In the genomic region with DNA sequence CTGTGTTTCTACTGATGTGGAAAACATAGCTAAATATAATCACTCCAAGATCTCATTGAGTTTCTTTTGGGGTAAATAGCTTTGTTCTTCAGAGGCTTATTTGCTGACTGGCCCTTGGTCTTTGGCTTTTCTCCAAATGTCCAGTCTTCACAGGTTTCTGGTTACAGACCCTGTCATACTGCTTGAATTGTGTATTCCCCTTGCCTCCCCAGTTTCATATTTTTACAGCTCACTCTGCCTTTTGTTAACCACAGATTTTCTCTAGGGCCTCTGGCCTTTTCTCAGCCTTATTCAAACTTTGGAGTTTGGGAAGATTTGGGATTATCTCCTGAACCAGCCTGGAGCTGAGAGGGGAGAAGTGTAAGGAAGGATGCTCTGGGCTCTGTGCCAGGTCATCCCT, we compare ENCODE assay signal across 15 cellular contexts. TPM values are rescaled to one million over a fixed set of nuclear protein-coding genes. Genes with fewer than 3 reads are reported as not detected.
DNase-seq lines count a peak whose midpoint lies in the region; TF ChIP-seq lines count a peak whose summit lies in the region.
"Had no signal": no experiment of that assay in that cellular context is flagged by ENCODE, and none has a peak within 500 bp of the region (broad histone marks: within the 10 kb centered on the region; RNA-seq: fewer than 3 reads in every experiment).

No MANE protein-coding gene starts in this region.

- no peak overlapping the region for H3K4me2 ChIP-seq in SK-N-SH
- H3K4me2 ChIP-seq in parathyroid adenoma (ENCODE audit: low read length) = peak overlapping the region; percentile 14
- H3K4me2 ChIP-seq in PC-9 = no peak overlapping the region

- H3K27ac ChIP-seq in cardiac muscle cell (peak overlapping the region; percentile 49), SK-N-SH (ENCODE audit: low read depth in 2 of 2, low read length in 1 of 2) (no peak overlapping the region), parathyroid adenoma (peak overlapping the region; percentile 53), PC-9 (no peak overlapping the region)
- H3K27ac ChIP-seq: C4-2B, SJSA1 had no signal

- no peaks in the 10 kb centered on the region for H3K9me2 ChIP-seq in SK-N-SH
- H3K9me2 ChIP-seq in PC-9 (ENCODE audit: insufficient read depth) = no peaks in the 10 kb centered on the region

- H3K27me3 ChIP-seq in cardiac muscle cell (no peaks in the 10 kb centered on the region), SK-N-SH (ENCODE audit: insufficient read depth) (no peaks in the 10 kb centered on the region), parathyroid adenoma (ENCODE audit: control insufficient read depth, insufficient read depth, low read length) (no peaks in the 10 kb centered on the region), PC-9 (ENCODE audit: insufficient read depth, low read depth) (no peaks in the 10 kb centered on the region)
- H3K27me3 ChIP-seq: SJSA1 had no signal

- H4K20me1 ChIP-seq in SK-N-SH (ENCODE audit: insufficient read depth) = no peaks in the 10 kb centered on the region
- no peaks in the 10 kb centered on the region for H4K20me1 ChIP-seq in PC-9 (ENCODE audit: insufficient read depth)

- no peaks in the 10 kb centered on the region for H3K79me2 ChIP-seq in SK-N-SH (ENCODE audit: insufficient read depth)
- H3K79me2 ChIP-seq in parathyroid adenoma = no peaks in the 10 kb centered on the region
- no peaks in the 10 kb centered on the region for H3K79me2 ChIP-seq in PC-9 (ENCODE audit: low read depth)

- TF ChIP-seq EP300 in SK-N-SH (IDR thresholded peaks at IDR 0.05; ENCODE audit: borderline replicate concordance in 1 of 2, low read depth in 1 of 2, low read length in 1 of 2) = no peak

- no peak for DNase-seq in cardiac muscle cell (ENCODE audit: low read depth in 1 of 2, low spot score in 1 of 2)
- no peak for DNase-seq in cardiac septum (ENCODE audit: low spot score)
- no peak for DNase-seq in SK-N-SH
- DNase-seq in fibroblast of mammary gland (ENCODE audit: low read depth) = peak; percentile 19
- no peak for DNase-seq in D341Med (ENCODE audit: low spot score)
- no peak for DNase-seq in stimulated activated CD4-positive, alpha-beta T cell treated with anti-CD3 and anti-CD28 coated beads, Interleukin-15, amount 100 ng/mL, for 24 hours
- no peak for DNase-seq in PC-9
- DNase-seq: NCI-H2081 treated with DMSO at 0.1 percent for 48 hours; NCI-H510A; NK-92 treated with Interleukin-12 subunit alpha and Interleukin-12 subunit beta, amount 100 ng/mL, for 24 hours; RPMI8226 had no signal

- no peak for TF ChIP-seq RAD21 in SK-N-SH (IDR thresholded peaks at IDR 0.05; ENCODE audit: low read length)

- H3K4me1 ChIP-seq in cardiac muscle cell (ENCODE audit: low read depth) = peaks cover 5% of the 10 kb centered on the region
- H3K4me1 ChIP-seq in SK-N-SH (ENCODE audit: control insufficient read depth in 1 of 2, insufficient read depth in 2 of 2, low read depth in 1 of 2, low read length in 1 of 2) = peaks cover 0 to 7% of the 10 kb centered on the region in 2 experiments; a peak in 2 of 4 replicates
- peaks cover 29% of the 10 kb centered on the region for H3K4me1 ChIP-seq in parathyroid adenoma
- H3K4me1 ChIP-seq in PC-9 (replicated peaks; ENCODE audit: insufficient read depth) = no peaks in the 10 kb centered on the region
- H3K4me1 ChIP-seq: HAP-1, SJSA1 had no signal

- POLR2A ChIA-PET in SK-N-SH (lab: Yijun Ruan, JAX) (interaction anchor here (1.5 kb wide), 1 partner anchor 24 kb away, joined by 6 read pairs; a partner anchor contains a TSS), PC-9 (lab: Charles Lee; ENCODE audit: unreplicated experiment) (no interaction called here)

- H3K4me3 ChIP-seq in cardiac muscle cell (no peak overlapping the region), SK-N-SH (ENCODE audit: low read depth in 2 of 2, low read length in 1 of 2) (no peak overlapping the region), fibroblast of mammary gland (ENCODE audit: control insufficient read depth, low read depth, low read length) (no peak overlapping the region), parathyroid adenoma (ENCODE audit: low read depth, low read length) (peak overlapping the region; percentile 20), PC-9 (no peak overlapping the region)
- H3K4me3 ChIP-seq: HAP-1, SJSA1 had no signal

- H3K9ac ChIP-seq in SK-N-SH (no peak overlapping the region), parathyroid adenoma (no peak overlapping the region)

- no peaks in the 10 kb centered on the region for H3K9me3 ChIP-seq in cardiac muscle cell (ENCODE audit: low read depth)
- H3K9me3 ChIP-seq in SK-N-SH = no peaks in the 10 kb centered on the region
- H3K9me3 ChIP-seq in parathyroid adenoma (ENCODE audit: control insufficient read depth, low read length) = no peaks in the 10 kb centered on the region
- H3K9me3 ChIP-seq in PC-9 (ENCODE audit: insufficient read depth, low read depth) = no peaks in the 10 kb centered on the region
- H3K9me3 ChIP-seq: HAP-1, SJSA1 had no signal

- intact Hi-C loops in cardiac septum (cut with DNase I) (no loop called here), PC-9 (cut with micrococcal nuclease; ENCODE audit: unreplicated experiment) (no loop called here)

- TF ChIP-seq CTCF in cardiac muscle cell (IDR thresholded peaks at IDR 0.05; ENCODE audit: low read depth, low read length) (no peak), SK-N-SH (IDR thresholded peaks at IDR 0.05) (no peak), fibroblast of mammary gland (conservative IDR thresholded peaks at IDR 0.05; ENCODE audit: control insufficient read depth, insufficient read depth, low read depth, low read length) (no peak), parathyroid adenoma (IDR thresholded peaks at IDR 0.05) (no peak), PC-9 (conservative IDR thresholded peaks at IDR 0.05) (no peak)

- H2AFZ ChIP-seq in SK-N-SH (ENCODE audit: low read depth) = no peak overlapping the region
- peak overlapping the region; percentile 26 for H2AFZ ChIP-seq in parathyroid adenoma
- H2AFZ ChIP-seq in PC-9 = no peak overlapping the region

- H3K36me3 ChIP-seq in cardiac muscle cell (peaks cover 11% of the 10 kb centered on the region), SK-N-SH (replicated peaks in 1 of 2; ENCODE audit: control insufficient read depth in 1 of 2, insufficient read depth in 2 of 2, low read length in 1 of 2) (peaks cover 0 to 14% of the 10 kb centered on the region in 2 experiments), parathyroid adenoma (ENCODE audit: control insufficient read depth, insufficient read depth, low read length) (no peaks in the 10 kb centered on the region), PC-9 (ENCODE audit: low read depth) (no peaks in the 10 kb centered on the region)
- H3K36me3 ChIP-seq: HAP-1 had no signal

- H3F3A ChIP-seq in SK-N-SH (replicated peaks; ENCODE audit: insufficient read depth) = no peaks in the 10 kb centered on the region
- H3F3A ChIP-seq in PC-9 (ENCODE audit: insufficient read depth, low read depth) = no peaks in the 10 kb centered on the region

- CTCF ChIA-PET in SK-N-SH (lab: Yijun Ruan, JAX) = interaction anchor here (1.0 to 1.6 kb wide), 3 partner anchors 17 to 212 kb away, joined by 3 to 5 read pairs (median 4); no protein-coding TSS in a partner anchor
- CTCF ChIA-PET in PC-9 (lab: Charles Lee) = no interaction called here

- BruUV-seq in PC-9 (replicated peaks; lab: Mats Ljungman, UMichigan) = no TSS peak

TF ChIP-seq in SK-N-SH, 30 proteins besides CTCF, POLR2A, EP300 and RAD21 (continues in another document):
- TF ChIP-seq YY1 (IDR thresholded peaks at IDR 0.05; ENCODE audit: low read depth) = no peak
- TF ChIP-seq POLR2AphosphoS5 (IDR thresholded peaks at IDR 0.05; ENCODE audit: low read depth, low read length) = no peak
- TF ChIP-seq MXI1 (IDR thresholded peaks at IDR 0.05; ENCODE audit: low read depth, low read length) = no peak
- TF ChIP-seq, protein P1, sequence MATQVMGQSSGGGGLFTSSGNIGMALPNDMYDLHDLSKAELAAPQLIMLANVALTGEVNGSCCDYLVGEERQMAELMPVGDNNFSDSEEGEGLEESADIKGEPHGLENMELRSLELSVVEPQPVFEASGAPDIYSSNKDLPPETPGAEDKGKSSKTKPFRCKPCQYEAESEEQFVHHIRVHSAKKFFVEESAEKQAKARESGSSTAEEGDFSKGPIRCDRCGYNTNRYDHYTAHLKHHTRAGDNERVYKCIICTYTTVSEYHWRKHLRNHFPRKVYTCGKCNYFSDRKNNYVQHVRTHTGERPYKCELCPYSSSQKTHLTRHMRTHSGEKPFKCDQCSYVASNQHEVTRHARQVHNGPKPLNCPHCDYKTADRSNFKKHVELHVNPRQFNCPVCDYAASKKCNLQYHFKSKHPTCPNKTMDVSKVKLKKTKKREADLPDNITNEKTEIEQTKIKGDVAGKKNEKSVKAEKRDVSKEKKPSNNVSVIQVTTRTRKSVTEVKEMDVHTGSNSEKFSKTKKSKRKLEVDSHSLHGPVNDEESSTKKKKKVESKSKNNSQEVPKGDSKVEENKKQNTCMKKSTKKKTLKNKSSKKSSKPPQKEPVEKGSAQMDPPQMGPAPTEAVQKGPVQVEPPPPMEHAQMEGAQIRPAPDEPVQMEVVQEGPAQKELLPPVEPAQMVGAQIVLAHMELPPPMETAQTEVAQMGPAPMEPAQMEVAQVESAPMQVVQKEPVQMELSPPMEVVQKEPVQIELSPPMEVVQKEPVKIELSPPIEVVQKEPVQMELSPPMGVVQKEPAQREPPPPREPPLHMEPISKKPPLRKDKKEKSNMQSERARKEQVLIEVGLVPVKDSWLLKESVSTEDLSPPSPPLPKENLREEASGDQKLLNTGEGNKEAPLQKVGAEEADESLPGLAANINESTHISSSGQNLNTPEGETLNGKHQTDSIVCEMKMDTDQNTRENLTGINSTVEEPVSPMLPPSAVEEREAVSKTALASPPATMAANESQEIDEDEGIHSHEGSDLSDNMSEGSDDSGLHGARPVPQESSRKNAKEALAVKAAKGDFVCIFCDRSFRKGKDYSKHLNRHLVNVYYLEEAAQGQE (IDR thresholded peaks at IDR 0.05; ENCODE audit: low read depth, low read length) = no peak
- TF ChIP-seq SMC3 (IDR thresholded peaks at IDR 0.05; ENCODE audit: low read depth, low read length) = no peak
- TF ChIP-seq, protein P2, sequence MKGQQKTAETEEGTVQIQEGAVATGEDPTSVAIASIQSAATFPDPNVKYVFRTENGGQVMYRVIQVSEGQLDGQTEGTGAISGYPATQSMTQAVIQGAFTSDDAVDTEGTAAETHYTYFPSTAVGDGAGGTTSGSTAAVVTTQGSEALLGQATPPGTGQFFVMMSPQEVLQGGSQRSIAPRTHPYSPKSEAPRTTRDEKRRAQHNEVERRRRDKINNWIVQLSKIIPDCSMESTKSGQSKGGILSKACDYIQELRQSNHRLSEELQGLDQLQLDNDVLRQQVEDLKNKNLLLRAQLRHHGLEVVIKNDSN (IDR thresholded peaks at IDR 0.05; ENCODE audit: borderline replicate concordance, low read depth) = no peak

RNA-seq across cellular contexts. Expression of a gene that starts 23.9 kb away (rescaled TPM):
- 180 and 214 TPM in 2 replicates for total RNA-seq in cardiac muscle cell
- 303 and 385 TPM in 2 replicates for polyA plus RNA-seq in cardiac muscle cell
- total RNA-seq in cardiac septum = 73.7 TPM
- polyA plus RNA-seq in SK-N-SH (2012; rRNA removed) = 20.6 and 26.2 TPM in 2 replicates
- 38.5 and 40.4 TPM in 2 replicates for polyA plus RNA-seq in SK-N-SH (2012; cell fraction: cytosol; rRNA removed)
- polyA plus RNA-seq in SK-N-SH (2012; cell fraction: nucleus; rRNA removed) = 7.5 and 9.4 TPM in 2 replicates
- 6.6 and 7.5 TPM in 2 replicates for total RNA-seq in PC-9 (2021)

Comparison
In these comparisons a context has a peak if more than half of its experiments do, and no peak if none do; other contexts are left out.
1. H3K27ac ChIP-seq: peak in cardiac muscle cell (single experiment) and parathyroid adenoma (single experiment); none in SK-N-SH (0 of 2) and PC-9 (single experiment).